ENCODE assay signal across 1 cellular context in the genomic region with DNA sequence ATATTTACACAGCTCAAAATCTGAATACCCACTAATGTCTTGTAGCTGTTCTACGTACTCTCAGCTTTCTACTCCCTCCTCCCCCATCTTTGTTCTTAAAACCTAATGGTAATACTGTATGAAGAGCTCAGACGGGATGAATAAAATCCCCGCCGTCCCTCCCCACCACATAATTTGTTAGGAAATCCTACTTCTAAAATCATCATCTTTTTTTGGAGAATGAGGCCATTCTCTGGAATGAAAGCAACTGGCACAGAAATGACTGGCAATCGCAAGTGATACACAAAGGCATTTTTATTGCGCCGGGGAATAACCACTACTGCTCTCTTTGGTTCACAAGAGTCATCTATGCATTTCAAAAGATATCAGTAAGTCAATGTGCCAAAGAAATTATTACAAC.
TF ChIP-seq lines count a peak whose summit lies in the region.

No MANE protein-coding gene starts in this region.

TF ChIP-seq in GM23338, 12 proteins besides CTCF, POLR2A, EP300 and RAD21:
- TF ChIP-seq, protein P1, sequence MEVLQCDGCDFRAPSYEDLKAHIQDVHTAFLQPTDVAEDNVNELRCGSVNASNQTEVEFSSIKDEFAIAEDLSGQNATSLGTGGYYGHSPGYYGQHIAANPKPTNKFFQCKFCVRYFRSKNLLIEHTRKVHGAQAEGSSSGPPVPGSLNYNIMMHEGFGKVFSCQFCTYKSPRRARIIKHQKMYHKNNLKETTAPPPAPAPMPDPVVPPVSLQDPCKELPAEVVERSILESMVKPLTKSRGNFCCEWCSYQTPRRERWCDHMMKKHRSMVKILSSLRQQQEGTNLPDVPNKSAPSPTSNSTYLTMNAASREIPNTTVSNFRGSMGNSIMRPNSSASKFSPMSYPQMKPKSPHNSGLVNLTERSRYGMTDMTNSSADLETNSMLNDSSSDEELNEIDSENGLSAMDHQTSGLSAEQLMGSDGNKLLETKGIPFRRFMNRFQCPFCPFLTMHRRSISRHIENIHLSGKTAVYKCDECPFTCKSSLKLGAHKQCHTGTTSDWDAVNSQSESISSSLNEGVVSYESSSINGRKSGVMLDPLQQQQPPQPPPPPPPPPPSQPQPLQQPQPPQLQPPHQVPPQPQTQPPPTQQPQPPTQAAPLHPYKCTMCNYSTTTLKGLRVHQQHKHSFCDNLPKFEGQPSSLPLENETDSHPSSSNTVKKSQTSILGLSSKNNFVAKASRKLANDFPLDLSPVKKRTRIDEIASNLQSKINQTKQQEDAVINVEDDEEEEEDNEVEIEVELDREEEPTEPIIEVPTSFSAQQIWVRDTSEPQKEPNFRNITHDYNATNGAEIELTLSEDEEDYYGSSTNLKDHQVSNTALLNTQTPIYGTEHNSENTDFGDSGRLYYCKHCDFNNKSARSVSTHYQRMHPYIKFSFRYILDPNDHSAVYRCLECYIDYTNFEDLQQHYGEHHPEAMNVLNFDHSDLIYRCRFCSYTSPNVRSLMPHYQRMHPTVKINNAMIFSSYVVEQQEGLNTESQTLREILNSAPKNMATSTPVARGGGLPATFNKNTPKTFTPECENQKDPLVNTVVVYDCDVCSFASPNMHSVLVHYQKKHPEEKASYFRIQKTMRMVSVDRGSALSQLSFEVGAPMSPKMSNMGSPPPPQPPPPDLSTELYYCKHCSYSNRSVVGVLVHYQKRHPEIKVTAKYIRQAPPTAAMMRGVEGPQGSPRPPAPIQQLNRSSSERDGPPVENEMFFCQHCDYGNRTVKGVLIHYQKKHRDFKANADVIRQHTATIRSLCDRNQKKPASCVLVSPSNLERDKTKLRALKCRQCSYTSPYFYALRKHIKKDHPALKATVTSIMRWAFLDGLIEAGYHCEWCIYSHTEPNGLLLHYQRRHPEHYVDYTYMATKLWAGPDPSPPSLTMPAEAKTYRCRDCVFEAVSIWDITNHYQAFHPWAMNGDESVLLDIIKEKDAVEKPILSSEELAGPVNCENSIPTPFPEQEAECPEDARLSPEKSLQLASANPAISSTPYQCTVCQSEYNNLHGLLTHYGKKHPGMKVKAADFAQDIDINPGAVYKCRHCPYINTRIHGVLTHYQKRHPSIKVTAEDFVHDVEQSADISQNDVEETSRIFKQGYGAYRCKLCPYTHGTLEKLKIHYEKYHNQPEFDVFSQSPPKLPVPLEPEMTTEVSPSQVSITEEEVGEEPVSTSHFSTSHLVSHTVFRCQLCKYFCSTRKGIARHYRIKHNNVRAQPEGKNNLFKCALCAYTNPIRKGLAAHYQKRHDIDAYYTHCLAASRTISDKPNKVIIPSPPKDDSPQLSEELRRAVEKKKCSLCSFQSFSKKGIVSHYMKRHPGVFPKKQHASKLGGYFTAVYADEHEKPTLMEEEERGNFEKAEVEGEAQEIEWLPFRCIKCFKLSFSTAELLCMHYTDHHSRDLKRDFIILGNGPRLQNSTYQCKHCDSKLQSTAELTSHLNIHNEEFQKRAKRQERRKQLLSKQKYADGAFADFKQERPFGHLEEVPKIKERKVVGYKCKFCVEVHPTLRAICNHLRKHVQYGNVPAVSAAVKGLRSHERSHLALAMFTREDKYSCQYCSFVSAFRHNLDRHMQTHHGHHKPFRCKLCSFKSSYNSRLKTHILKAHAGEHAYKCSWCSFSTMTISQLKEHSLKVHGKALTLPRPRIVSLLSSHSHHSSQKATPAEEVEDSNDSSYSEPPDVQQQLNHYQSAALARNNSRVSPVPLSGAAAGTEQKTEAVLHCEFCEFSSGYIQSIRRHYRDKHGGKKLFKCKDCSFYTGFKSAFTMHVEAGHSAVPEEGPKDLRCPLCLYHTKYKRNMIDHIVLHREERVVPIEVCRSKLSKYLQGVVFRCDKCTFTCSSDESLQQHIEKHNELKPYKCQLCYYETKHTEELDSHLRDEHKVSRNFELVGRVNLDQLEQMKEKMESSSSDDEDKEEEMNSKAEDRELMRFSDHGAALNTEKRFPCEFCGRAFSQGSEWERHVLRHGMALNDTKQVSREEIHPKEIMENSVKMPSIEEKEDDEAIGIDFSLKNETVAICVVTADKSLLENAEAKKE (CRISPR knock-in tag; IDR thresholded peaks at IDR 0.05) = no peak
- TF ChIP-seq, protein P2, sequence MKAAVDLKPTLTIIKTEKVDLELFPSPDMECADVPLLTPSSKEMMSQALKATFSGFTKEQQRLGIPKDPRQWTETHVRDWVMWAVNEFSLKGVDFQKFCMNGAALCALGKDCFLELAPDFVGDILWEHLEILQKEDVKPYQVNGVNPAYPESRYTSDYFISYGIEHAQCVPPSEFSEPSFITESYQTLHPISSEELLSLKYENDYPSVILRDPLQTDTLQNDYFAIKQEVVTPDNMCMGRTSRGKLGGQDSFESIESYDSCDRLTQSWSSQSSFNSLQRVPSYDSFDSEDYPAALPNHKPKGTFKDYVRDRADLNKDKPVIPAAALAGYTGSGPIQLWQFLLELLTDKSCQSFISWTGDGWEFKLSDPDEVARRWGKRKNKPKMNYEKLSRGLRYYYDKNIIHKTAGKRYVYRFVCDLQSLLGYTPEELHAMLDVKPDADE (IDR thresholded peaks at IDR 0.05) = no peak
- TF ChIP-seq STAT1 (IDR thresholded peaks at IDR 0.05; ENCODE audit: unreplicated experiment) (no peak), EZH2 (IDR thresholded peaks at IDR 0.05; ENCODE audit: low read depth, unreplicated experiment) (no peak), NANOG (IDR thresholded peaks at IDR 0.05; ENCODE audit: borderline replicate concordance) (no peak), ZNF114 (CRISPR knock-in tag; IDR thresholded peaks at IDR 0.05) (no peak), JUNB (IDR thresholded peaks at IDR 0.05; ENCODE audit: unreplicated experiment) (no peak), POLR2AphosphoS5 (IDR thresholded peaks at IDR 0.05; ENCODE audit: low read depth) (no peak), CREB1 (CRISPR knock-in tag; IDR thresholded peaks at IDR 0.05; ENCODE audit: low read depth) (no peak), ZNF331 (CRISPR knock-in tag; IDR thresholded peaks at IDR 0.05; ENCODE audit: low read depth) (no peak)
- TF ChIP-seq, protein P3, sequence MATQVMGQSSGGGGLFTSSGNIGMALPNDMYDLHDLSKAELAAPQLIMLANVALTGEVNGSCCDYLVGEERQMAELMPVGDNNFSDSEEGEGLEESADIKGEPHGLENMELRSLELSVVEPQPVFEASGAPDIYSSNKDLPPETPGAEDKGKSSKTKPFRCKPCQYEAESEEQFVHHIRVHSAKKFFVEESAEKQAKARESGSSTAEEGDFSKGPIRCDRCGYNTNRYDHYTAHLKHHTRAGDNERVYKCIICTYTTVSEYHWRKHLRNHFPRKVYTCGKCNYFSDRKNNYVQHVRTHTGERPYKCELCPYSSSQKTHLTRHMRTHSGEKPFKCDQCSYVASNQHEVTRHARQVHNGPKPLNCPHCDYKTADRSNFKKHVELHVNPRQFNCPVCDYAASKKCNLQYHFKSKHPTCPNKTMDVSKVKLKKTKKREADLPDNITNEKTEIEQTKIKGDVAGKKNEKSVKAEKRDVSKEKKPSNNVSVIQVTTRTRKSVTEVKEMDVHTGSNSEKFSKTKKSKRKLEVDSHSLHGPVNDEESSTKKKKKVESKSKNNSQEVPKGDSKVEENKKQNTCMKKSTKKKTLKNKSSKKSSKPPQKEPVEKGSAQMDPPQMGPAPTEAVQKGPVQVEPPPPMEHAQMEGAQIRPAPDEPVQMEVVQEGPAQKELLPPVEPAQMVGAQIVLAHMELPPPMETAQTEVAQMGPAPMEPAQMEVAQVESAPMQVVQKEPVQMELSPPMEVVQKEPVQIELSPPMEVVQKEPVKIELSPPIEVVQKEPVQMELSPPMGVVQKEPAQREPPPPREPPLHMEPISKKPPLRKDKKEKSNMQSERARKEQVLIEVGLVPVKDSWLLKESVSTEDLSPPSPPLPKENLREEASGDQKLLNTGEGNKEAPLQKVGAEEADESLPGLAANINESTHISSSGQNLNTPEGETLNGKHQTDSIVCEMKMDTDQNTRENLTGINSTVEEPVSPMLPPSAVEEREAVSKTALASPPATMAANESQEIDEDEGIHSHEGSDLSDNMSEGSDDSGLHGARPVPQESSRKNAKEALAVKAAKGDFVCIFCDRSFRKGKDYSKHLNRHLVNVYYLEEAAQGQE (IDR thresholded peaks at IDR 0.05; ENCODE audit: unreplicated experiment) = no peak
